In the genomic region with DNA sequence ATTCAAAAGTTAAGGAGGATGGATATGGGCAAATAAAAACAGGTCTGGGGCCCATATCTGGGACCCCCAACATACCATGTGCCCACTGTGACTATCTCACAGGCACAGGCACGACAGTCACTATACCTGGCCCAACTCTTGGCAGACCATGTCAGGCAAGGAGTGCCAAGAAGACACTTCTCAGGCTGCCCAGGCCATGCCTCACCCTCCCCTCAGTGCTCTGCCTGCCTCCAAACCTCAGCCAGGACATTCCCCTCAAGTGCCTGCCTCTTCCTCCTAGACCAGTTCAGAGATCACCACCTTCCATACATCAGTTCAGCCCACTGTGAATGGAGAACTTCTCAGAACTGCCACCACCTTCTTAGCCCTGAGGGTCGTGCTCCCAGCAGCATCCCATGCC, we compare ENCODE assay signal across 12 cellular contexts. TPM values are rescaled to one million over a fixed set of nuclear protein-coding genes. Genes with fewer than 3 reads are reported as not detected.
DNase-seq lines count a peak whose midpoint lies in the region; ATAC-seq and TF ChIP-seq lines count a peak whose summit lies in the region.
"Had no signal": no experiment of that assay in that cellular context is flagged by ENCODE, and none has a peak within 500 bp of the region (broad histone marks: within the 10 kb centered on the region; RNA-seq: fewer than 3 reads in every experiment).

No MANE protein-coding gene starts in this region.

- POLR2A ChIA-PET in Caco-2 (lab: Charles Lee), result no interaction called here

- H3K36me3 Mint-ChIP-seq in Caco-2 (ENCODE audit: insufficient read depth, unreplicated experiment), result peaks cover 13% of the 10 kb centered on the region
- H3K36me3 Mint-ChIP-seq in activated naive CD8-positive, alpha-beta T cell treated with anti-CD3 and anti-CD28 coated beads, Interleukin-2, amount 50 U/mL, for 24 hours (ENCODE audit: low read depth), result no peaks in the 10 kb centered on the region
- no peaks in the 10 kb centered on the region for H3K36me3 Mint-ChIP-seq in neural progenitor cell
- H3K36me3 Mint-ChIP-seq: activated CD8-positive, alpha-beta memory T cell treated with anti-CD3 and anti-CD28 coated beads, Interleukin-2, amount 10 ng/mL, durations not matched to agents 7 days and 5 days had no signal

- CTCF ChIA-PET in Caco-2 (lab: Charles Lee), result interaction anchor here (0.6 to 1.9 kb wide), 7 partner anchors 11 to 70 kb away, joined by 3 to 12 read pairs (median 3); no protein-coding TSS in a partner anchor

- H3K9me3 ChIP-seq in Caco-2, result no peaks in the 10 kb centered on the region
- no peaks in the 10 kb centered on the region for H3K9me3 ChIP-seq in neural progenitor cell (ENCODE audit: low read depth)
- H3K9me3 ChIP-seq: gastroesophageal sphincter, suprapubic skin, uterus had no signal

- in situ Hi-C loops in GM13977 (cut with MboI; ENCODE audit: low pct_unique_long_range_greater_than_20kb, low sequenced_read_pairs, unreplicated experiment), result no loop called here

- H3K27me3 Mint-ChIP-seq in Caco-2 (ENCODE audit: insufficient read depth, unreplicated experiment), result no peaks in the 10 kb centered on the region
- H3K27me3 Mint-ChIP-seq in activated naive CD8-positive, alpha-beta T cell treated with anti-CD3 and anti-CD28 coated beads, Interleukin-2, amount 50 U/mL, for 24 hours, result no peaks in the 10 kb centered on the region
- H3K27me3 Mint-ChIP-seq in neural progenitor cell (ENCODE audit: insufficient read depth, low read depth), result peaks cover 12% of the 10 kb centered on the region
- H3K27me3 Mint-ChIP-seq: activated CD8-positive, alpha-beta memory T cell treated with anti-CD3 and anti-CD28 coated beads, Interleukin-2, amount 10 ng/mL, durations not matched to agents 7 days and 5 days had no signal

- no TSS peak for BruUV-seq in Caco-2 (replicated peaks; lab: Mats Ljungman, UMichigan)

- no peak overlapping the region for H3K9ac ChIP-seq in neural progenitor cell

- no peak overlapping the region for H2AFZ ChIP-seq in neural progenitor cell (replicated peaks)

- H3K4me1 Mint-ChIP-seq in Caco-2 (ENCODE audit: low read depth, unreplicated experiment), result peaks cover 39% of the 10 kb centered on the region
- peaks cover 41% of the 10 kb centered on the region for H3K4me1 Mint-ChIP-seq in activated naive CD8-positive, alpha-beta T cell treated with anti-CD3 and anti-CD28 coated beads, Interleukin-2, amount 50 U/mL, for 24 hours
- H3K4me1 Mint-ChIP-seq in neural progenitor cell, result peaks cover 23% of the 10 kb centered on the region

- no peak overlapping the region for H3K4me2 ChIP-seq in neural progenitor cell

- no peak for DNase-seq in Caco-2
- DNase-seq in HuH-7.5 (ENCODE audit: low spot score), result peak; percentile 26
- DNase-seq in activated naive CD8-positive, alpha-beta T cell treated with anti-CD3 and anti-CD28 coated beads, Interleukin-2, amount 50 U/mL, for 24 hours, result no peak
- DNase-seq in neural progenitor cell (ENCODE audit: low spot score), result no peak
- no peak for DNase-seq in NCI-H1092 (lab: John Stamatoyannopoulos, UW)
- no peak for DNase-seq in GM13977 (ENCODE audit: low spot score)
- DNase-seq in dedifferentiated amniotic fluid mesenchymal stem cell (ENCODE audit: extremely low spot score), result no peak
- DNase-seq: NCI-H2029 treated with DMSO at 0.1 percent for 48 hours had no signal

- peaks cover 39% of the 10 kb centered on the region for H3K4me1 ChIP-seq in Caco-2
- peaks cover 19% of the 10 kb centered on the region for H3K4me1 ChIP-seq in neural progenitor cell

- no peak for TF ChIP-seq CTCF in Caco-2 (IDR thresholded peaks at IDR 0.05; ENCODE audit: insufficient read depth in 1 of 2, low read depth in 1 of 2, low read length in 1 of 2, severe bottlenecking in 1 of 2, unreplicated experiment in 1 of 2)
- no peak for TF ChIP-seq CTCF in neural progenitor cell (IDR thresholded peaks at IDR 0.05)
- TF ChIP-seq CTCF in GM13977 (IDR thresholded peaks at IDR 0.05; ENCODE audit: extremely low read depth, insufficient read depth, missing control alignments), result no peak

- H3K36me3 ChIP-seq in Caco-2 (ENCODE audit: control insufficient read depth, insufficient read depth, low read length), result no peaks in the 10 kb centered on the region
- H3K36me3 ChIP-seq in neural progenitor cell, result no peaks in the 10 kb centered on the region
- H3K36me3 ChIP-seq: gastroesophageal sphincter, suprapubic skin, uterus had no signal

- ATAC-seq in activated naive CD8-positive, alpha-beta T cell treated with anti-CD3 and anti-CD28 coated beads, Interleukin-2, amount 50 U/mL, for 24 hours, result no peak

- no peaks in the 10 kb centered on the region for H3K79me2 ChIP-seq in neural progenitor cell (ENCODE audit: low read depth)

- no peaks in the 10 kb centered on the region for H4K20me1 ChIP-seq in neural progenitor cell (ENCODE audit: low read depth)

- H3K9me3 Mint-ChIP-seq in Caco-2 (ENCODE audit: unreplicated experiment), result no peaks in the 10 kb centered on the region
- no peaks in the 10 kb centered on the region for H3K9me3 Mint-ChIP-seq in activated naive CD8-positive, alpha-beta T cell treated with anti-CD3 and anti-CD28 coated beads, Interleukin-2, amount 50 U/mL, for 24 hours
- no peaks in the 10 kb centered on the region for H3K9me3 Mint-ChIP-seq in neural progenitor cell

- H3F3A ChIP-seq in neural progenitor cell (ENCODE audit: low read depth), result no peaks in the 10 kb centered on the region

- H3K4me3 Mint-ChIP-seq in Caco-2 (ENCODE audit: unreplicated experiment) (no peak overlapping the region), neural progenitor cell (peak overlapping the region; percentile 2)
- no peak overlapping the region for H3K4me3 Mint-ChIP-seq in activated naive CD8-positive, alpha-beta T cell treated with anti-CD3 and anti-CD28 coated beads, Interleukin-2, amount 50 U/mL, for 24 hours
- H3K4me3 Mint-ChIP-seq: activated CD8-positive, alpha-beta memory T cell treated with anti-CD3 and anti-CD28 coated beads, Interleukin-2, amount 10 ng/mL, durations not matched to agents 7 days and 5 days had no signal

- H3K27ac Mint-ChIP-seq in Caco-2 (ENCODE audit: unreplicated experiment), result peak overlapping the region; percentile 90
- H3K27ac Mint-ChIP-seq in activated naive CD8-positive, alpha-beta T cell treated with anti-CD3 and anti-CD28 coated beads, Interleukin-2, amount 50 U/mL, for 24 hours, result peak overlapping the region; percentile 44
- no peak overlapping the region for H3K27ac Mint-ChIP-seq in neural progenitor cell
- H3K27ac Mint-ChIP-seq: activated CD8-positive, alpha-beta memory T cell treated with anti-CD3 and anti-CD28 coated beads, Interleukin-2, amount 10 ng/mL, durations not matched to agents 7 days and 5 days had no signal

- no peak overlapping the region for H3K27ac ChIP-seq in neural progenitor cell
- H3K27ac ChIP-seq: gastroesophageal sphincter, suprapubic skin, uterus had no signal

- no peaks in the 10 kb centered on the region for H3K27me3 ChIP-seq in Caco-2 (replicated peaks; ENCODE audit: control insufficient read depth, insufficient read depth, low read length)
- H3K27me3 ChIP-seq in neural progenitor cell, result peaks cover 25% of the 10 kb centered on the region
- H3K27me3 ChIP-seq: uterus had no signal

- no peak overlapping the region for H3K4me3 ChIP-seq in Caco-2 (ENCODE audit: low read depth, low read length)
- H3K4me3 ChIP-seq in neural progenitor cell, result no peak overlapping the region
- H3K4me3 ChIP-seq: gastroesophageal sphincter, suprapubic skin, uterus had no signal

- intact Hi-C loops in Caco-2 (cut with micrococcal nuclease; ENCODE audit: unreplicated experiment), result loop anchor here (1.0 to 2.0 kb wide), 2 partner anchors 56 to 63 kb away; no protein-coding TSS in a partner anchor

RNA-seq across cellular contexts. Expression of a gene that starts 4.4 kb away (rescaled TPM):
- total RNA-seq in Caco-2 (2022) (31.4 and 38.1 TPM in 2 replicates), neural progenitor cell (ENCODE audit: low replicate concordance) (3.5 and 11.7 TPM in 2 replicates)

RNA-seq across cellular contexts. Expression of a gene that starts 22.8 kb away (rescaled TPM):
- total RNA-seq in Caco-2 (2022) (31.4 and 34.4 TPM in 2 replicates), neural progenitor cell (ENCODE audit: low replicate concordance) (60.4 and 69.3 TPM in 2 replicates)
